ENCODE assay signal across 10 cellular contexts in the genomic region with DNA sequence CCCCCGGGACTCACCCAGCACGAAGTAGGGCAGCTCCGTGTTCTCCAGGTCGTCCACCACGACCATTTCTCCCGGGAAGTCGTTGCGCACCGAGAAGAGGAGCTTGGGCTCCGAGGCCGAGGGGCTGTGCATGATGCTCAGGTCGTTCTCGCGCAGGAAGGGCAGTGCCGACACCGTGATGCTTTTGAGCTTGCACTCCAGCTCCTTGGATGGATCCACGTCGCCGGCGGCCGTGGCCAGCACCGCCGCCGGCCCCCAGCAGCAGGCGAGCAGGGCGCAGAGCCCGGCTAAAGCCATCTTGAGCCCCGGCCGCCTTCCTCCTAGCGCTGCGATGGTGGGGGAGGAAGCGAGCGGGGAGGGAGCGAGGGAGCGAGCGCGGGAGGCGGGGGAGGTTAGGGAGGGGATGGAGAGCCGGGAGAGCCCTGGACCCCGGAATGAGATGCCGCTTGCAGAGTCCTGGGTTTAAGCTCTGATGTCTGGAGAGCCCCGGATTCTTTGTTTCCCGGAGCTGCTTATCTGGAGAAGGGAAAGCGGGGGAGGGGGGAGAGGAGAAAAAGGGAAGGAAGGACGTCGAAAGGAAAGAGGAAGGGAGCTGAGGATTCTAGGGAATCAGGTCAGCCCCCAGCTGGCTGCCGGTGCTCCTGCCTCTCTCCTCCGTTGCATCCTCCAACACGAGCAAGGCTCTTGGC. TPM values are rescaled to one million over a fixed set of nuclear protein-coding genes. Genes with fewer than 3 reads are reported as not detected.
DNase-seq lines count a peak whose midpoint lies in the region; ATAC-seq and TF ChIP-seq lines count a peak whose summit lies in the region.
"Had no signal": no experiment of that assay in that cellular context is flagged by ENCODE, and none has a peak within 500 bp of the region (broad histone marks: within the 10 kb centered on the region; RNA-seq: fewer than 3 reads in every experiment).

A gene (minus strand): TSS at position 333 of the 689 bp plus-strand sequence. CDS start 36 bp downstream, at position 297.

- no peak for TF ChIP-seq POLR2A in sigmoid colon (IDR thresholded peaks at IDR 0.05)
- TF ChIP-seq POLR2A in Peyer's patch (IDR thresholded peaks at IDR 0.05): no peak

- intact Hi-C loops in sigmoid colon (cut with DNase I): no loop called here

- 2 to 5% methylated on average over 49 of the region's 49 CpGs for WGBS in sigmoid colon, 2 donors

- TF ChIP-seq EP300 in sigmoid colon (IDR thresholded peaks at IDR 0.05): no peak

- H3K27me3 ChIP-seq in iPS-15b (ENCODE audit: control insufficient read depth, insufficient read depth, low read length) (peaks cover 80% of the 10 kb centered on the region), sigmoid colon (peaks cover 0 to 70% (median 25%) of the 10 kb centered on the region in 3 donors), HAP-1 (ENCODE audit: low read depth) (peaks cover 22% of the 10 kb centered on the region), Peyer's patch (peaks cover 0 to 5% of the 10 kb centered on the region in 2 donors)

- no peak for TF ChIP-seq CTCF in sigmoid colon (IDR thresholded peaks at IDR 0.05)
- no peak for TF ChIP-seq CTCF in Peyer's patch (IDR thresholded peaks at IDR 0.05)

- H3K27ac ChIP-seq in sigmoid colon (no peak within 1 kb of the TSS), Peyer's patch (no peak within 1 kb of the TSS)
- H3K27ac ChIP-seq: pancreas had no signal

- no peaks in the 10 kb centered on the region for H3K36me3 ChIP-seq in iPS-15b (ENCODE audit: control insufficient read depth, insufficient read depth, low read length)
- no peaks in the 10 kb centered on the region for H3K36me3 ChIP-seq in sigmoid colon
- no peaks in the 10 kb centered on the region for H3K36me3 ChIP-seq in HAP-1 (replicated peaks)
- no peaks in the 10 kb centered on the region for H3K36me3 ChIP-seq in Peyer's patch
- H3K36me3 ChIP-seq: pancreas had no signal

- H3K4me1 ChIP-seq in iPS-15b (ENCODE audit: control insufficient read depth, insufficient read depth, low read length) (peaks cover 5% of the 10 kb centered on the region), sigmoid colon (peaks cover 0 to 13% (median 10%) of the 10 kb centered on the region in 4 donors), HAP-1 (no peaks in the 10 kb centered on the region), Peyer's patch (no peaks in the 10 kb centered on the region)
- H3K4me1 ChIP-seq: pancreas had no signal

- peak within 1 kb of the TSS; percentile 85 for H3K4me3 ChIP-seq in iPS-15b (ENCODE audit: low read depth, low read length)
- H3K4me3 ChIP-seq in sigmoid colon: peak within 1 kb of the TSS in 3 of 4 donors; percentile 17 to 40 (median 39)
- H3K4me3 ChIP-seq in HAP-1: no peak within 1 kb of the TSS
- peak within 1 kb of the TSS in 1 of 4 donors; percentile 25 for H3K4me3 ChIP-seq in Peyer's patch

- H3K9ac ChIP-seq in iPS-15b (ENCODE audit: low read depth, low read length): peak within 1 kb of the TSS; percentile 58

- in situ Hi-C loops in HAP-1 (cut with MboI; ENCODE audit: low sequenced_read_pairs): no loop called here

- DNase-seq in GM03348 (ENCODE audit: low spot score) (peak; percentile 28), anterior cingulate cortex (lab: John Stamatoyannopoulos, UW) (peak in 44 of 58 donors; percentile 27 to 81 (median 48)), sigmoid colon (no peak), HAP-1 (ENCODE audit: low spot score in 2 of 2) (no peak), Peyer's patch (no peak)

- H3K9me3 ChIP-seq in iPS-15b (ENCODE audit: control insufficient read depth, insufficient read depth, low read length) (no peaks in the 10 kb centered on the region), sigmoid colon (no peaks in the 10 kb centered on the region), HAP-1 (no peaks in the 10 kb centered on the region), Peyer's patch (no peaks in the 10 kb centered on the region)
- H3K9me3 ChIP-seq: pancreas had no signal

- ATAC-seq in GM18868 (IDR thresholded peaks at IDR 0.05; ENCODE audit: unreplicated experiment): no peak
- ATAC-seq in GM18870 (IDR thresholded peaks at IDR 0.05; ENCODE audit: unreplicated experiment): no peak

RNA-seq across cellular contexts. Expression of the gene that starts here (rescaled TPM):
- 1 to 10 TPM in 3 of 4 donors, under 1 TPM in 1; 0.49 to 2.2 (median 1.7) TPM for total RNA-seq in sigmoid colon
- polyA plus RNA-seq in sigmoid colon: under 1 TPM in 1 of 3 donors, not detected in 2; 0.50 TPM
- under 1 TPM in 1 of 4 donors, not detected in 3; 0.28 TPM for total RNA-seq in Peyer's patch
- total RNA-seq: SK-MEL-5 had no signal

Comparison
In these comparisons a context has a peak if more than half of its experiments do, and no peak if none do; other contexts are left out.
1. DNase-seq: peak in GM03348 (single experiment) and anterior cingulate cortex (44 of 58); none in sigmoid colon (single experiment), HAP-1 (0 of 2) and Peyer's patch (0 of 3).